ENCODE assay signal across 28 cellular contexts in genomic region chr2:66034467-66034866, GRCh38.
"Had no signal": no experiment of that assay in that cellular context is flagged by ENCODE, and none has a peak within 500 bp of the region (broad histone marks: within the 10 kb centered on the region; RNA-seq: fewer than 3 reads in every experiment).

No MANE protein-coding gene starts in this region.

- H3K36me3 ChIP-seq: neutrophil, pancreas, prostate gland, right lobe of liver, spleen, suprapubic skin, tibial artery, transverse colon, upper lobe of right lung, uterus had no signal

- H3K4me1 ChIP-seq: pancreas, prostate gland, right lobe of liver, spleen, suprapubic skin, testis, tibial artery, transverse colon, upper lobe of right lung, uterus had no signal

- H3K4me3 ChIP-seq: pancreas, prostate gland, right lobe of liver, skin epidermis, smooth muscle cell, spleen, suprapubic skin, testis, tibial artery, transverse colon, upper lobe of right lung, uterus had no signal

- H3K9me3 ChIP-seq: neutrophil, pancreas, prostate gland, right lobe of liver, spleen, suprapubic skin, testis, tibial artery, transverse colon, upper lobe of right lung, uterus had no signal

- ATAC-seq: naive thymus-derived CD8-positive, alpha-beta T cell; natural killer cell treated with Interleukin-12 subunit alpha and Interleukin-12 subunit beta and Interleukin-15 and Interleukin-18, amount 100 ng/mL, for 72 hours; pancreas; right cardiac atrium; right lobe of liver; stimulated activated memory B cell treated with anti-CD40 and anti-IgM and Interleukin-4, amounts not matched to agents 10 μg/mL and 1 μg/mL and 100 μg/mL, for 72 hours; stimulated activated naive CD8-positive, alpha-beta T cell treated with anti-CD3 and anti-CD28 coated beads, Interleukin-15, amount 100 ng/mL, for 72 hours; stimulated activated naive CD8-positive, alpha-beta T cell treated with anti-CD3 and anti-CD28 coated beads, Interleukin-15, Interleukin-2, amounts not matched to agents 100 U/mL and 50 U/mL, for 24 hours; upper lobe of right lung had no signal

- DNase-seq: naive thymus-derived CD8-positive, alpha-beta T cell; nephron progenitor cell; nucleus accumbens; pancreas; right cardiac atrium; right lobe of liver; spleen; stimulated activated CD4-positive, alpha-beta T cell treated with anti-CD3 and anti-CD28 coated beads, Interleukin-12 subunit alpha, Interleukin-12 subunit beta, amount 100 ng/mL, for 4 hours; stimulated activated CD4-positive, alpha-beta T cell treated with anti-CD3 and anti-CD28 coated beads, Interleukin-1b, Interleukin-23, amount 100 ng/mL, for 48 hours; stimulated activated CD4-positive, alpha-beta T cell treated with anti-CD3 and anti-CD28 coated beads, Interleukin-4, amount 100 ng/mL, for 1 hour; stimulated activated CD4-positive, alpha-beta T cell treated with anti-CD3 and anti-CD28 coated beads, Interleukin-4, amount 100 ng/mL, for 4 hours; stimulated activated CD8-positive, alpha-beta memory T cell treated with anti-CD3 and anti-CD28 coated beads, Interleukin-4, amount 100 ng/mL, for 48 hours; stimulated activated naive CD4-positive, alpha-beta T cell; stimulated activated naive CD8-positive, alpha-beta T cell treated with anti-CD3 and anti-CD28 coated beads, Interleukin-15, amount 100 ng/mL, for 72 hours; stimulated activated naive CD8-positive, alpha-beta T cell treated with anti-CD3 and anti-CD28 coated beads, Interleukin-15, Interleukin-2, amounts not matched to agents 100 U/mL and 50 U/mL, for 24 hours; substantia nigra; testis; tibial artery; transverse colon; upper lobe of right lung; uterus had no signal

- H3K27me3 ChIP-seq: neutrophil, pancreas, right lobe of liver, spleen, suprapubic skin, testis, tibial artery, transverse colon, upper lobe of right lung, uterus had no signal

- H3K27ac ChIP-seq: neutrophil, pancreas, prostate gland, right lobe of liver, skin epidermis, spleen, suprapubic skin, testis, tibial artery, transverse colon, upper lobe of right lung, uterus had no signal
